1 cellular context compared by ENCODE assay signal in the genomic region with DNA sequence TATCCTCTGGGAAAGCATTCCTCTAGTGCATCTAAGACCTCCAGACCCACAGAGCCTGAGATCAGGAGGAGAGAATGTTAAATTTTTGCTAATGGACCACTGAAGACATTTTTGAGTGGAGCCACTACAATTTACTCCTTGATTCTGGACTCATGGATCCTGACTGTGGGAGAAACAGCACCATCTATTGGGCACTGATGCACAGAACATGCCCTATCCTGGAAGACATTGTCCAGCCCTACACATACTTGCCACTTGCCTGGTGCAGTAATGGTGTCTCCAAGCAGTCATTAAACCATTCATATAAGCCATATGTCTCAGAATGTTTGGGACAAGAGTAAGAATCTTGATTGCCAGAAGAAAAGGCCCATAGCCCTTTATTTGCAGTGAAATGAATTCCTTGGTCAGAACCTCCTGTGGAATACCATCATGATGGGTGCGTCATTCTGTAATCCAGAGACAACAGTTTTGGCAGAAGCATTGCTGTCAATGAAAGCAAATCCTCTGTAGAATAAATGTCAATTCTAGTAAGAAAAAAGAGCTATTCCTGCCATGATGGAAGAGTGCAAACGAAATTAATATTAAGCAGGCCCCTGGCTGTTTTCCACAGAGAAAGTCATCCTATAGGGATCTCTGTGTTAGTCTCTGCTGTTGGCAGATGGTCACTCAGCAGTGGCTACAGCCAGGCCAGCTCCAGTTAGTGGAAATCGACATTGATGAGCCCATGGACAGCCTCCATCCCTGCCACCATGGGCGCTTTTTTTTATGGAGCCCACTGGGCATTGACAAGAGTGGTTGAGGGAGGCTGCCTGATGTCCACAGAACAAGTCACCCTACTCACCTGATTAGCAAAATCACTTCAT.
A peak's percentile ranks its signal among the peaks of the same experiment; 100 is the strongest.
TF ChIP-seq lines count a peak whose summit lies in the region.

No MANE protein-coding gene starts in this region.

TF ChIP-seq in K562, 482 proteins besides CTCF, POLR2A, EP300 and RAD21 (continued from another document):
- TF ChIP-seq GATAD2A (IDR thresholded peaks at IDR 0.05) (0 out of 2 replicates have a peak, but pooled peaks have one; percentile 35), MTA3 (IDR thresholded peaks at IDR 0.05; ENCODE audit: borderline replicate concordance) (no peak), TBP (optimal IDR thresholded peaks at IDR 0.05; ENCODE audit: low read depth, low read length) (peak; percentile 20), ZNF134 (CRISPR knock-in tag; conservative IDR thresholded peaks at IDR 0.05) (no peak), EGR1 (conservative IDR thresholded peaks at IDR 0.05) (0 out of 2 replicates have a peak, but pooled peaks have one; percentile 14)
- TF ChIP-seq, protein P1, sequence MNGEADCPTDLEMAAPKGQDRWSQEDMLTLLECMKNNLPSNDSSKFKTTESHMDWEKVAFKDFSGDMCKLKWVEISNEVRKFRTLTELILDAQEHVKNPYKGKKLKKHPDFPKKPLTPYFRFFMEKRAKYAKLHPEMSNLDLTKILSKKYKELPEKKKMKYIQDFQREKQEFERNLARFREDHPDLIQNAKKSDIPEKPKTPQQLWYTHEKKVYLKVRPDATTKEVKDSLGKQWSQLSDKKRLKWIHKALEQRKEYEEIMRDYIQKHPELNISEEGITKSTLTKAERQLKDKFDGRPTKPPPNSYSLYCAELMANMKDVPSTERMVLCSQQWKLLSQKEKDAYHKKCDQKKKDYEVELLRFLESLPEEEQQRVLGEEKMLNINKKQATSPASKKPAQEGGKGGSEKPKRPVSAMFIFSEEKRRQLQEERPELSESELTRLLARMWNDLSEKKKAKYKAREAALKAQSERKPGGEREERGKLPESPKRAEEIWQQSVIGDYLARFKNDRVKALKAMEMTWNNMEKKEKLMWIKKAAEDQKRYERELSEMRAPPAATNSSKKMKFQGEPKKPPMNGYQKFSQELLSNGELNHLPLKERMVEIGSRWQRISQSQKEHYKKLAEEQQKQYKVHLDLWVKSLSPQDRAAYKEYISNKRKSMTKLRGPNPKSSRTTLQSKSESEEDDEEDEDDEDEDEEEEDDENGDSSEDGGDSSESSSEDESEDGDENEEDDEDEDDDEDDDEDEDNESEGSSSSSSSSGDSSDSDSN (IDR thresholded peaks at IDR 0.05; ENCODE audit: borderline replicate concordance in 1 of 2, low read depth in 2 of 2, low read length in 2 of 2), result peak in 1 of 2 experiments; percentile 79; a peak in 1 of 4 replicates
- TF ChIP-seq, protein P2, sequence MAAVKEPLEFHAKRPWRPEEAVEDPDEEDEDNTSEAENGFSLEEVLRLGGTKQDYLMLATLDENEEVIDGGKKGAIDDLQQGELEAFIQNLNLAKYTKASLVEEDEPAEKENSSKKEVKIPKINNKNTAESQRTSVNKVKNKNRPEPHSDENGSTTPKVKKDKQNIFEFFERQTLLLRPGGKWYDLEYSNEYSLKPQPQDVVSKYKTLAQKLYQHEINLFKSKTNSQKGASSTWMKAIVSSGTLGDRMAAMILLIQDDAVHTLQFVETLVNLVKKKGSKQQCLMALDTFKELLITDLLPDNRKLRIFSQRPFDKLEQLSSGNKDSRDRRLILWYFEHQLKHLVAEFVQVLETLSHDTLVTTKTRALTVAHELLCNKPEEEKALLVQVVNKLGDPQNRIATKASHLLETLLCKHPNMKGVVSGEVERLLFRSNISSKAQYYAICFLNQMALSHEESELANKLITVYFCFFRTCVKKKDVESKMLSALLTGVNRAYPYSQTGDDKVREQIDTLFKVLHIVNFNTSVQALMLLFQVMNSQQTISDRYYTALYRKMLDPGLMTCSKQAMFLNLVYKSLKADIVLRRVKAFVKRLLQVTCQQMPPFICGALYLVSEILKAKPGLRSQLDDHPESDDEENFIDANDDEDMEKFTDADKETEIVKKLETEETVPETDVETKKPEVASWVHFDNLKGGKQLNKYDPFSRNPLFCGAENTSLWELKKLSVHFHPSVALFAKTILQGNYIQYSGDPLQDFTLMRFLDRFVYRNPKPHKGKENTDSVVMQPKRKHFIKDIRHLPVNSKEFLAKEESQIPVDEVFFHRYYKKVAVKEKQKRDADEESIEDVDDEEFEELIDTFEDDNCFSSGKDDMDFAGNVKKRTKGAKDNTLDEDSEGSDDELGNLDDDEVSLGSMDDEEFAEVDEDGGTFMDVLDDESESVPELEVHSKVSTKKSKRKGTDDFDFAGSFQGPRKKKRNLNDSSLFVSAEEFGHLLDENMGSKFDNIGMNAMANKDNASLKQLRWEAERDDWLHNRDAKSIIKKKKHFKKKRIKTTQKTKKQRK (IDR thresholded peaks at IDR 0.05; ENCODE audit: borderline replicate concordance, low read depth, low read length), result no peak
- TF ChIP-seq, protein P3, sequence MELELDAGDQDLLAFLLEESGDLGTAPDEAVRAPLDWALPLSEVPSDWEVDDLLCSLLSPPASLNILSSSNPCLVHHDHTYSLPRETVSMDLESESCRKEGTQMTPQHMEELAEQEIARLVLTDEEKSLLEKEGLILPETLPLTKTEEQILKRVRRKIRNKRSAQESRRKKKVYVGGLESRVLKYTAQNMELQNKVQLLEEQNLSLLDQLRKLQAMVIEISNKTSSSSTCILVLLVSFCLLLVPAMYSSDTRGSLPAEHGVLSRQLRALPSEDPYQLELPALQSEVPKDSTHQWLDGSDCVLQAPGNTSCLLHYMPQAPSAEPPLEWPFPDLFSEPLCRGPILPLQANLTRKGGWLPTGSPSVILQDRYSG (tag; conservative IDR thresholded peaks at IDR 0.05; ENCODE audit: low read depth), result no peak
- TF ChIP-seq, protein P4, sequence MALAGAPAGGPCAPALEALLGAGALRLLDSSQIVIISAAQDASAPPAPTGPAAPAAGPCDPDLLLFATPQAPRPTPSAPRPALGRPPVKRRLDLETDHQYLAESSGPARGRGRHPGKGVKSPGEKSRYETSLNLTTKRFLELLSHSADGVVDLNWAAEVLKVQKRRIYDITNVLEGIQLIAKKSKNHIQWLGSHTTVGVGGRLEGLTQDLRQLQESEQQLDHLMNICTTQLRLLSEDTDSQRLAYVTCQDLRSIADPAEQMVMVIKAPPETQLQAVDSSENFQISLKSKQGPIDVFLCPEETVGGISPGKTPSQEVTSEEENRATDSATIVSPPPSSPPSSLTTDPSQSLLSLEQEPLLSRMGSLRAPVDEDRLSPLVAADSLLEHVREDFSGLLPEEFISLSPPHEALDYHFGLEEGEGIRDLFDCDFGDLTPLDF (CRISPR knock-in tag; IDR thresholded peaks at IDR 0.05), result peak; percentile 77
- TF ChIP-seq, protein P5, sequence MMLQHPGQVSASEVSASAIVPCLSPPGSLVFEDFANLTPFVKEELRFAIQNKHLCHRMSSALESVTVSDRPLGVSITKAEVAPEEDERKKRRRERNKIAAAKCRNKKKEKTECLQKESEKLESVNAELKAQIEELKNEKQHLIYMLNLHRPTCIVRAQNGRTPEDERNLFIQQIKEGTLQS (IDR thresholded peaks at IDR 0.05), result no peak
- TF ChIP-seq, protein P5 (CRISPR knock-in tag; conservative IDR thresholded peaks at IDR 0.05), result peak; percentile 69; the same call in 1 of the 2 replicates
- TF ChIP-seq, protein P6, sequence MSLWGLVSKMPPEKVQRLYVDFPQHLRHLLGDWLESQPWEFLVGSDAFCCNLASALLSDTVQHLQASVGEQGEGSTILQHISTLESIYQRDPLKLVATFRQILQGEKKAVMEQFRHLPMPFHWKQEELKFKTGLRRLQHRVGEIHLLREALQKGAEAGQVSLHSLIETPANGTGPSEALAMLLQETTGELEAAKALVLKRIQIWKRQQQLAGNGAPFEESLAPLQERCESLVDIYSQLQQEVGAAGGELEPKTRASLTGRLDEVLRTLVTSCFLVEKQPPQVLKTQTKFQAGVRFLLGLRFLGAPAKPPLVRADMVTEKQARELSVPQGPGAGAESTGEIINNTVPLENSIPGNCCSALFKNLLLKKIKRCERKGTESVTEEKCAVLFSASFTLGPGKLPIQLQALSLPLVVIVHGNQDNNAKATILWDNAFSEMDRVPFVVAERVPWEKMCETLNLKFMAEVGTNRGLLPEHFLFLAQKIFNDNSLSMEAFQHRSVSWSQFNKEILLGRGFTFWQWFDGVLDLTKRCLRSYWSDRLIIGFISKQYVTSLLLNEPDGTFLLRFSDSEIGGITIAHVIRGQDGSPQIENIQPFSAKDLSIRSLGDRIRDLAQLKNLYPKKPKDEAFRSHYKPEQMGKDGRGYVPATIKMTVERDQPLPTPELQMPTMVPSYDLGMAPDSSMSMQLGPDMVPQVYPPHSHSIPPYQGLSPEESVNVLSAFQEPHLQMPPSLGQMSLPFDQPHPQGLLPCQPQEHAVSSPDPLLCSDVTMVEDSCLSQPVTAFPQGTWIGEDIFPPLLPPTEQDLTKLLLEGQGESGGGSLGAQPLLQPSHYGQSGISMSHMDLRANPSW (CRISPR knock-in tag; IDR thresholded peaks at IDR 0.05), result peak; percentile 81; the same call in 1 of the 2 replicates
